Comparison of ENCODE assay signal across 1 cellular context in the genomic region with DNA sequence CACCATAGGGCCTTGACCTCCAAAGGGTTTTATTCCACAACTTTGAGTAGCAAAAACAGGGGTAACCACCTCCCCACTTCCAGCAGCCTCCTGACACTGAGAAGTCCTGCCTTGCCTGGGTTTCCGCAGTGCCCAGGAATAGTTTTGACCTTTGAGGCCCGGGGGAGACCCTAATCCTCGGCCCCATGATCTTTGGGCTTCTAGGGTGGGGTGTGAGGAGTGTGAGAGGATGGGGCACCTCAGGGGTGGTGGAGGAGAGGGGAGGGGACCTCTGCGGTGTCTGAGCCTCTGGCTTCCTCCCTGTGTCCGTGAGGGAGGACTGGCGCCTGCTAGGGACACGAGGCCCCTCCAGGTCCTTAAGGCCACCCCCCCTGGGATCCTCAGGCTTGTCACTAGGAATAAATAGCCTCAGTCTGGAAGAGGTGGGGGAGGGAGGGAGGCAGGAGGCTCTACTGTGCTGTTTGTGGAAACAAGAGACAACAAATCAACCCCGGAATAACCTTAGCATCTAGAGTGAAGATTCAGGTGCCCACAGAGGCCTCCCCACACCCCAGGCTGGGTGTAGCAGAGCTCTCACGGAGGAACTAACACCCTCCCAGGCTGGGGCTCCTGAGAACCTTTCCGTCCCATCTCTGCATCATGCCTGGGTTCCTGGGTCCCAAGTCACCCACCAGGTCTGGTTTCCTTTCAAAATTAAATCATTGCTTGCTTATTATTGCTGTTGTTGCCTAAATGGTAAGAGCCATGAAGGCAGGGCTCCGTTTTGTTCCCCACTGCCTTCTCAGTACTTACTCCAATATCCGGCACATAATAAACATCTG.
TF ChIP-seq lines count a peak whose summit lies in the region.

No MANE protein-coding gene starts in this region.

TF ChIP-seq in HCT116, 20 proteins besides CTCF, POLR2A, EP300 and RAD21:
- no peak for TF ChIP-seq CEBPB (IDR thresholded peaks at IDR 0.05; ENCODE audit: low read depth)
- TF ChIP-seq POLR2AphosphoS5 (IDR thresholded peaks at IDR 0.05; ENCODE audit: low read depth, low read length) = no peak
- no peak for TF ChIP-seq CBX3 (IDR thresholded peaks at IDR 0.05; ENCODE audit: low read depth)
- TF ChIP-seq EZH2phosphoT487 (IDR thresholded peaks at IDR 0.05; ENCODE audit: borderline replicate concordance) = no peak
- TF ChIP-seq SP1 (IDR thresholded peaks at IDR 0.05; ENCODE audit: low read depth) = no peak
- TF ChIP-seq ELF1 (IDR thresholded peaks at IDR 0.05; ENCODE audit: borderline replicate concordance, low read depth) = no peak
- TF ChIP-seq, protein P1, sequence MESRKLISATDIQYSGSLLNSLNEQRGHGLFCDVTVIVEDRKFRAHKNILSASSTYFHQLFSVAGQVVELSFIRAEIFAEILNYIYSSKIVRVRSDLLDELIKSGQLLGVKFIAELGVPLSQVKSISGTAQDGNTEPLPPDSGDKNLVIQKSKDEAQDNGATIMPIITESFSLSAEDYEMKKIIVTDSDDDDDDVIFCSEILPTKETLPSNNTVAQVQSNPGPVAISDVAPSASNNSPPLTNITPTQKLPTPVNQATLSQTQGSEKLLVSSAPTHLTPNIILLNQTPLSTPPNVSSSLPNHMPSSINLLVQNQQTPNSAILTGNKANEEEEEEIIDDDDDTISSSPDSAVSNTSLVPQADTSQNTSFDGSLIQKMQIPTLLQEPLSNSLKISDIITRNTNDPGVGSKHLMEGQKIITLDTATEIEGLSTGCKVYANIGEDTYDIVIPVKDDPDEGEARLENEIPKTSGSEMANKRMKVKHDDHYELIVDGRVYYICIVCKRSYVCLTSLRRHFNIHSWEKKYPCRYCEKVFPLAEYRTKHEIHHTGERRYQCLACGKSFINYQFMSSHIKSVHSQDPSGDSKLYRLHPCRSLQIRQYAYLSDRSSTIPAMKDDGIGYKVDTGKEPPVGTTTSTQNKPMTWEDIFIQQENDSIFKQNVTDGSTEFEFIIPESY (IDR thresholded peaks at IDR 0.05; ENCODE audit: extremely low read depth, insufficient replicate concordance, low read length) = no peak
- TF ChIP-seq, protein P2, sequence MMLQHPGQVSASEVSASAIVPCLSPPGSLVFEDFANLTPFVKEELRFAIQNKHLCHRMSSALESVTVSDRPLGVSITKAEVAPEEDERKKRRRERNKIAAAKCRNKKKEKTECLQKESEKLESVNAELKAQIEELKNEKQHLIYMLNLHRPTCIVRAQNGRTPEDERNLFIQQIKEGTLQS (IDR thresholded peaks at IDR 0.05) = no peak
- TF ChIP-seq YY1 (IDR thresholded peaks at IDR 0.05; ENCODE audit: extremely low read depth, insufficient replicate concordance, low read depth, low read length) = no peak
- TF ChIP-seq, protein P3, sequence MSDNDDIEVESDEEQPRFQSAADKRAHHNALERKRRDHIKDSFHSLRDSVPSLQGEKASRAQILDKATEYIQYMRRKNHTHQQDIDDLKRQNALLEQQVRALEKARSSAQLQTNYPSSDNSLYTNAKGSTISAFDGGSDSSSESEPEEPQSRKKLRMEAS (IDR thresholded peaks at IDR 0.05) = no peak
- TF ChIP-seq, protein P4, sequence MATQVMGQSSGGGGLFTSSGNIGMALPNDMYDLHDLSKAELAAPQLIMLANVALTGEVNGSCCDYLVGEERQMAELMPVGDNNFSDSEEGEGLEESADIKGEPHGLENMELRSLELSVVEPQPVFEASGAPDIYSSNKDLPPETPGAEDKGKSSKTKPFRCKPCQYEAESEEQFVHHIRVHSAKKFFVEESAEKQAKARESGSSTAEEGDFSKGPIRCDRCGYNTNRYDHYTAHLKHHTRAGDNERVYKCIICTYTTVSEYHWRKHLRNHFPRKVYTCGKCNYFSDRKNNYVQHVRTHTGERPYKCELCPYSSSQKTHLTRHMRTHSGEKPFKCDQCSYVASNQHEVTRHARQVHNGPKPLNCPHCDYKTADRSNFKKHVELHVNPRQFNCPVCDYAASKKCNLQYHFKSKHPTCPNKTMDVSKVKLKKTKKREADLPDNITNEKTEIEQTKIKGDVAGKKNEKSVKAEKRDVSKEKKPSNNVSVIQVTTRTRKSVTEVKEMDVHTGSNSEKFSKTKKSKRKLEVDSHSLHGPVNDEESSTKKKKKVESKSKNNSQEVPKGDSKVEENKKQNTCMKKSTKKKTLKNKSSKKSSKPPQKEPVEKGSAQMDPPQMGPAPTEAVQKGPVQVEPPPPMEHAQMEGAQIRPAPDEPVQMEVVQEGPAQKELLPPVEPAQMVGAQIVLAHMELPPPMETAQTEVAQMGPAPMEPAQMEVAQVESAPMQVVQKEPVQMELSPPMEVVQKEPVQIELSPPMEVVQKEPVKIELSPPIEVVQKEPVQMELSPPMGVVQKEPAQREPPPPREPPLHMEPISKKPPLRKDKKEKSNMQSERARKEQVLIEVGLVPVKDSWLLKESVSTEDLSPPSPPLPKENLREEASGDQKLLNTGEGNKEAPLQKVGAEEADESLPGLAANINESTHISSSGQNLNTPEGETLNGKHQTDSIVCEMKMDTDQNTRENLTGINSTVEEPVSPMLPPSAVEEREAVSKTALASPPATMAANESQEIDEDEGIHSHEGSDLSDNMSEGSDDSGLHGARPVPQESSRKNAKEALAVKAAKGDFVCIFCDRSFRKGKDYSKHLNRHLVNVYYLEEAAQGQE (IDR thresholded peaks at IDR 0.05; ENCODE audit: low read depth) = no peak
- TF ChIP-seq JUND (IDR thresholded peaks at IDR 0.05) = no peak
- TF ChIP-seq FOSL1 (IDR thresholded peaks at IDR 0.05; ENCODE audit: low read depth) = no peak
- TF ChIP-seq EZH2 (IDR thresholded peaks at IDR 0.05) = no peak
- no peak for TF ChIP-seq SIN3A (IDR thresholded peaks at IDR 0.05; ENCODE audit: low read depth)
- no peak for TF ChIP-seq ZNF274 (IDR thresholded peaks at IDR 0.05; ENCODE audit: low read depth, low read length)
- TF ChIP-seq EGR1 (IDR thresholded peaks at IDR 0.05; ENCODE audit: low read depth) = no peak
- no peak for TF ChIP-seq SRF (IDR thresholded peaks at IDR 0.05; ENCODE audit: low read depth)
TF ChIP-seq in HCT116: peak in this region for 0.
